20 cellular contexts compared by ENCODE assay signal in the genomic region with DNA sequence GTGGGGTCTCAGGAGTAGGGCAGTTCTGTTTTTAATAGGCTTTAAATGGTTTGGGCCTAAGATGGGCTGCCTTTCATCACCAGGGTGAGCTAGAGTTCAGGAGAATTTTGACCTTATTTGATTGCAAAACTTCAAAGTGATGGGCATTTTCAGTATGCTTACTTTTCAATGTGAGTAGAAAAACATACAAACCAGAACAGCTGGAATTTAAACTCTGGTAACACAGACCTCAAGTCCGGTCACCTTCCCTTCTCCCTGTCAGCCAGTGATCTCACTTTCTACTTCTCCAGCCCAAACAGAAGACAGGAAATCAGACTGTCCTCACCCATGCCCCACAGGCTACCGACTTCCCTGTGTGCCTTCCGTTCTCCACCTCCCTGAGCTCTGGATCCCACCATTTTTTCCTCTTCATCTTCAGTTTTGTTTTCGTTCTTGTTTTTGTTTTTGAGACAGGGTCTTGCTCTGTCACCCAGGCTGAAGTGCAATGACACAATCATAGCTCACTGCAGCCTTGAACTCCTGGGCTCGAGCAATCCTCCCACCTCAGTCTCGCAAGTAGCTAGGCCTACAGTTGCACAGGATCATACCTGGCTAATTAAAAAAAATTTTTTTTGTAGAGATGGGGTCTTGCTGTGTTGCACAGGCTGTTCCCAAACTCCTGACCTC.
A peak's percentile ranks its signal among the peaks of the same experiment; 100 is the strongest.
DNase-seq lines count a peak whose midpoint lies in the region; ATAC-seq and TF ChIP-seq lines count a peak whose summit lies in the region.
"Had no signal": no experiment of that assay in that cellular context is flagged by ENCODE, and none has a peak within 500 bp of the region (broad histone marks: within the 10 kb centered on the region; RNA-seq: fewer than 3 reads in every experiment).

No MANE protein-coding gene starts in this region.

- POLR2A ChIA-PET in IMR-90 (lab: Charles Lee; ENCODE audit: unreplicated experiment): no interaction called here

- no peak for TF ChIP-seq POLR2A in IMR-90 (IDR thresholded peaks at IDR 0.05; ENCODE audit: low read depth, low read length)

- H2AFZ ChIP-seq in IMR-90 (replicated peaks; ENCODE audit: low read length, poor library complexity): no peak overlapping the region

- H2BK20ac ChIP-seq in IMR-90 (ENCODE audit: low read depth, low read length): no peak overlapping the region

- H3K4me3 ChIP-seq in IMR-90 (ENCODE audit: insufficient read depth, low read depth, low read length): no peak overlapping the region
- no peak overlapping the region for H3K4me3 ChIP-seq in brain microvascular endothelial cell (ENCODE audit: low read depth, low read length)
- H3K4me3 ChIP-seq: A549 had no signal

- H3K4me3 Mint-ChIP-seq in chondrocyte (ENCODE audit: unreplicated experiment): no peak overlapping the region
- H3K4me3 Mint-ChIP-seq: CD4-positive, alpha-beta T cell; HFFc6 had no signal

- no peak overlapping the region for H3K9ac ChIP-seq in IMR-90 (ENCODE audit: low read depth, low read length)

- no peak overlapping the region for H2BK15ac ChIP-seq in IMR-90 (ENCODE audit: low read depth, low read length)

- H3K27me3 Mint-ChIP-seq in chondrocyte (ENCODE audit: low read depth): peaks cover 5% of the 10 kb centered on the region

- no peak overlapping the region for H4K8ac ChIP-seq in IMR-90 (ENCODE audit: low read depth in 2 of 2, low read length in 2 of 2)

- no TSS peak for BruUV-seq in IMR-90 (replicated peaks; lab: Mats Ljungman, UMichigan)

- H3K27ac ChIP-seq in IMR-90 (ENCODE audit: insufficient read depth, low read length) (no peak overlapping the region), brain microvascular endothelial cell (no peak overlapping the region)
- H3K27ac ChIP-seq: 22Rv1, A549, C4-2B, HL-60 had no signal

- H3K14ac ChIP-seq in IMR-90 (replicated peaks; ENCODE audit: low read depth, low read length): no peak overlapping the region

- H2AK9ac ChIP-seq in IMR-90 (replicated peaks; ENCODE audit: low read depth, low read length, poor library complexity): no peak overlapping the region

- intact Hi-C loops in IMR-90 (cut with micrococcal nuclease): no loop called here

- in situ Hi-C loops in IMR-90 (cut with MboI; ENCODE audit: low sequenced_read_pairs) (no loop called here), brain microvascular endothelial cell (cut with HindIII; ENCODE audit: low pct_ligation_motif_present, low sequenced_read_pairs) (no loop called here)

- no peak overlapping the region for H4K5ac ChIP-seq in IMR-90 (ENCODE audit: low read depth, low read length)

- no peak overlapping the region for H3K56ac ChIP-seq in IMR-90 (ENCODE audit: extremely low read depth, insufficient read depth, low read length)

- 42% methylated on average over 2 of the region's 6 CpGs; no CpG with 5 or more reads in 1 of the 2 experiments for WGBS in IMR-90 (ENCODE audit: extremely low coverage in 2 of 2, insufficient read length in 1 of 2), 2 experiments

- TF ChIP-seq CTCF in IMR-90 (conservative IDR thresholded peaks at IDR 0.05; ENCODE audit: low read depth, low read length) (no peak), chondrocyte (IDR thresholded peaks at IDR 0.05) (no peak), brain microvascular endothelial cell (IDR thresholded peaks at IDR 0.05; ENCODE audit: low read depth, low read length, missing control alignments) (no peak)

- no peak for TF ChIP-seq RAD21 in IMR-90 (IDR thresholded peaks at IDR 0.05; ENCODE audit: low read length)

- H3K36me3 Mint-ChIP-seq in chondrocyte (ENCODE audit: low read depth): peaks cover 2% of the 10 kb centered on the region

- dilution Hi-C loops in IMR-90 (cut with HindIII; ENCODE audit: low sequenced_read_pairs, unreplicated experiment): no loop called here

- H3K4me2 ChIP-seq in IMR-90 (ENCODE audit: low read depth, low read length): no peak overlapping the region; the same call in 1 of the 2 replicates
- H3K4me2 ChIP-seq: A549 had no signal

- H4K91ac ChIP-seq in IMR-90 (ENCODE audit: insufficient read depth, low read depth, low read length): no peak overlapping the region

- peaks cover 3% of the 10 kb centered on the region; the same call in 1 of the 2 replicates for H3K9me3 ChIP-seq in IMR-90 (ENCODE audit: control insufficient read depth, insufficient read depth, low read length)

- no peak overlapping the region for H2BK5ac ChIP-seq in IMR-90 (ENCODE audit: low read depth, low read length, poor library complexity, severe bottlenecking)

- no peak overlapping the region for H3K18ac ChIP-seq in IMR-90 (ENCODE audit: low read depth, low read length)

- no peaks in the 10 kb centered on the region for H3K9me1 ChIP-seq in IMR-90 (ENCODE audit: insufficient read depth, low read length)

- no peak for DNase-seq in IMR-90
- DNase-seq in chondrocyte (ENCODE audit: low spot score): no peak
- DNase-seq in left lobe of liver (ENCODE audit: low spot score): no peak
- peak; percentile 8 for DNase-seq in mesenteric fat pad (ENCODE audit: low spot score)
- DNase-seq in NCI-H1436 treated with DMSO at 0.1 percent for 48 hours (lab: John Stamatoyannopoulos, UW): no peak
- DNase-seq in brain microvascular endothelial cell: no peak
- DNase-seq in RPMI8226: no peak
- DNase-seq: AML-193; CD4-positive, alpha-beta T cell; DMS153; DMS79; GDM1; GOT3; H7; HFFc6 had no signal

- no peaks in the 10 kb centered on the region for H3K4me1 ChIP-seq in IMR-90 (ENCODE audit: control insufficient read depth, insufficient read depth, low read length)
- H3K4me1 ChIP-seq: A549 had no signal

- peaks cover 5% of the 10 kb centered on the region for H3K9me3 Mint-ChIP-seq in chondrocyte (ENCODE audit: low read depth)

- no peaks in the 10 kb centered on the region for H3K79me1 ChIP-seq in IMR-90 (ENCODE audit: low read depth in 1 of 2, low read length in 2 of 2)

- H3K27ac Mint-ChIP-seq in chondrocyte (ENCODE audit: unreplicated experiment): peak overlapping the region; percentile 3
- H3K27ac Mint-ChIP-seq: CD4-positive, alpha-beta T cell; HFFc6 had no signal

- CTCF ChIA-PET in IMR-90 (lab: Yijun Ruan, JAX): no interaction called here

- H3K27me3 ChIP-seq in IMR-90 (ENCODE audit: control insufficient read depth, insufficient read depth, low read length) (peaks cover 18% of the 10 kb centered on the region), brain microvascular endothelial cell (replicated peaks) (no peaks in the 10 kb centered on the region)

- H3K4me1 Mint-ChIP-seq in chondrocyte (ENCODE audit: low read depth): peaks cover 8% of the 10 kb centered on the region

- H4K20me1 ChIP-seq in IMR-90 (ENCODE audit: insufficient read depth, low read length): no peaks in the 10 kb centered on the region

- H2AK5ac ChIP-seq in IMR-90 (ENCODE audit: low read depth, low read length): no peak overlapping the region

- no peak overlapping the region for H3K23ac ChIP-seq in IMR-90 (ENCODE audit: low read depth, low read length)

- H2BK120ac ChIP-seq in IMR-90 (ENCODE audit: low read depth, low read length): no peak overlapping the region

- H3K36me3 ChIP-seq in IMR-90 (ENCODE audit: control insufficient read depth, insufficient read depth, low read length): no peaks in the 10 kb centered on the region
- no peaks in the 10 kb centered on the region for H3K36me3 ChIP-seq in brain microvascular endothelial cell (replicated peaks)

- ATAC-seq in IMR-90 (ENCODE audit: low read depth): no peak
- peak; percentile 92 for ATAC-seq in left lobe of liver
- ATAC-seq: A549, HCT116 had no signal

- H3K4ac ChIP-seq in IMR-90 (ENCODE audit: low read depth, low read length): no peak overlapping the region

TF ChIP-seq in IMR-90, 13 proteins besides CTCF, POLR2A, EP300 and RAD21:
- TF ChIP-seq CEBPB (IDR thresholded peaks at IDR 0.05; ENCODE audit: low read depth, low read length) (peak; percentile 44), SMC3 (IDR thresholded peaks at IDR 0.05; ENCODE audit: low read depth, low read length) (no peak)
